In the genomic region with DNA sequence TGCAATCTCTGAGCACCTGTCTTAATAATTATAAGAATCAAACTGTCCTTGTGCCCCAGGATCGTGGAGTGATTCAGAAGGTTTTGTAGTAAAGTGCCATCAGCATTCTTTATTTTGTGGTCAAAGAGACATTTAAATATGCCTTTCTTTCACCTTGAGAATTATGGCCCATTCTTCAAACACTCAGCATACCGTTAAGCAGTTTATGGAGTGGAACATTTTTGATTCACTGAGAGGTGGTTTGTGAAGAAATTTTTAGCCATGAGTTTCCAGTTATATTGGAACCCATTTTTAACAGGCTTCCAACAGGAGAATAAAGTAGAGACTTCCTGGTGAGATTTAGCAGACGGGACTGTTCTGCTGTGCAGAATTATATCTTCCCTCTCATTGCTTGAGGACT, we compare ENCODE assay signal across 20 cellular contexts.
"Had no signal": no experiment of that assay in that cellular context is flagged by ENCODE, and none has a peak within 500 bp of the region (broad histone marks: within the 10 kb centered on the region; RNA-seq: fewer than 3 reads in every experiment).

No MANE protein-coding gene starts in this region.

- H3K4me1 Mint-ChIP-seq: activated naive CD8-positive, alpha-beta T cell treated with anti-CD3 and anti-CD28 coated beads, Interleukin-2, amount 10 ng/mL, durations not matched to agents 7 days and 5 days had no signal

- ATAC-seq: activated CD4-positive, CD25-positive, alpha-beta regulatory T cell treated with anti-CD3 and anti-CD28 coated beads, Interleukin-2, amount 50 U/mL, for 24 hours; activated CD8-positive, alpha-beta T cell treated with anti-CD3 and anti-CD28 coated beads for 36 hours had no signal

- H3K27ac Mint-ChIP-seq: activated CD8-positive, alpha-beta T cell treated with anti-CD3 and anti-CD28 coated beads for 36 hours; activated naive CD8-positive, alpha-beta T cell treated with anti-CD3 and anti-CD28 coated beads, Interleukin-2, amount 10 ng/mL, durations not matched to agents 7 days and 5 days; T-helper 1 cell treated with Interleukin-12 subunit alpha and Interleukin-12 subunit beta and Interleukin-4 antibody, amounts not matched to agents 30 μg/mL and 1 μg/mL, for 36 hours had no signal

- H3K4me3 Mint-ChIP-seq: activated CD8-positive, alpha-beta T cell treated with anti-CD3 and anti-CD28 coated beads for 36 hours; activated naive CD8-positive, alpha-beta T cell treated with anti-CD3 and anti-CD28 coated beads, Interleukin-2, amount 10 ng/mL, durations not matched to agents 7 days and 5 days; T-helper 1 cell treated with Interleukin-12 subunit alpha and Interleukin-12 subunit beta and Interleukin-4 antibody, amounts not matched to agents 30 μg/mL and 1 μg/mL, for 36 hours had no signal

- H3K36me3 Mint-ChIP-seq: activated naive CD8-positive, alpha-beta T cell treated with anti-CD3 and anti-CD28 coated beads, Interleukin-2, amount 10 ng/mL, durations not matched to agents 7 days and 5 days had no signal

- H3K9me3 Mint-ChIP-seq: activated CD8-positive, alpha-beta T cell treated with anti-CD3 and anti-CD28 coated beads for 36 hours; activated naive CD8-positive, alpha-beta T cell treated with anti-CD3 and anti-CD28 coated beads, Interleukin-2, amount 10 ng/mL, durations not matched to agents 7 days and 5 days; T-helper 1 cell treated with Interleukin-12 subunit alpha and Interleukin-12 subunit beta and Interleukin-4 antibody, amounts not matched to agents 30 μg/mL and 1 μg/mL, for 36 hours had no signal

- DNase-seq: activated CD4-positive, alpha-beta T cell treated with anti-CD3 and anti-CD28 coated beads for 4 hours; activated CD8-positive, alpha-beta memory T cell treated with anti-CD3 and anti-CD28 coated beads, Interleukin-2, amount 50 U/mL, for 4 hours; activated CD8-positive, alpha-beta T cell treated with anti-CD3 and anti-CD28 coated beads for 36 hours; activated naive CD4-positive, alpha-beta T cell treated with anti-CD3 and anti-CD28 coated beads, Interleukin-2, amount 50 U/mL, for 16 hours; activated naive CD8-positive, alpha-beta T cell treated with anti-CD3 and anti-CD28 coated beads, Interleukin-2, amount 10 ng/mL, durations not matched to agents 7 days and 5 days; adrenal gland; anterior cingulate cortex; caudate nucleus; MG63; MV-4-11; NCI-H1092 treated with DMSO at 0.1 percent for 48 hours; NCI-H1417 treated with DMSO at 0.1 percent for 48 hours; NCI-H1694; NCI-H2029; NCI-H2107; NCI-H510A treated with DMSO at 0.1 percent for 48 hours; Peyer's patch; SHP77 had no signal
